In genomic region chr7:44286182-44286617, GRCh38 we compare ENCODE assay signal across 12 cellular contexts. TPM values are rescaled to one million over a fixed set of nuclear protein-coding genes. Genes with fewer than 3 reads are reported as not detected.
DNase-seq lines count a peak whose midpoint lies in the region; ATAC-seq and TF ChIP-seq lines count a peak whose summit lies in the region.
"Had no signal": no experiment of that assay in that cellular context is flagged by ENCODE, and none has a peak within 500 bp of the region (broad histone marks: within the 10 kb centered on the region; RNA-seq: fewer than 3 reads in every experiment).

No MANE protein-coding gene starts in this region.

- WGBS in H9 (ENCODE audit: extremely low coverage, insufficient read length, low lambda C conversion rate) = no CpG with 5 or more reads among the region's 17 CpGs

- H4K91ac ChIP-seq in H9 (ENCODE audit: insufficient read length, low read depth, low read length) = no peak overlapping the region

- H3K36me3 Mint-ChIP-seq in H9 (ENCODE audit: insufficient read depth in 1 of 3, low read depth in 3 of 3) (no peaks in the 10 kb centered on the region), nephron progenitor cell (ENCODE audit: low read depth) (no peaks in the 10 kb centered on the region)
- H3K36me3 Mint-ChIP-seq: CD4-positive, CD25-positive, alpha-beta regulatory T cell had no signal

- no peak overlapping the region for H3K18ac ChIP-seq in H9 (ENCODE audit: insufficient read length, low read depth, low read length)

- no peaks in the 10 kb centered on the region for H3K9me3 ChIP-seq in BE2C
- no peaks in the 10 kb centered on the region for H3K9me3 ChIP-seq in H9 (ENCODE audit: control insufficient read depth, low read depth, low read length)

- no peak overlapping the region for H4K8ac ChIP-seq in H9 (replicated peaks; ENCODE audit: insufficient read length, low read depth, low read length)

- no peak overlapping the region for H3K4me3 ChIP-seq in BE2C (ENCODE audit: low read depth, low read length)

- no peak overlapping the region for H2BK15ac ChIP-seq in H9 (ENCODE audit: low read depth, low read length)

- H3K4me1 ChIP-seq in BE2C (peaks cover 3% of the 10 kb centered on the region; the same call in 1 of the 2 replicates), H9 (ENCODE audit: insufficient read depth, low read length) (no peaks in the 10 kb centered on the region)

- no peak overlapping the region for H3K23ac ChIP-seq in H9 (ENCODE audit: insufficient read length, low read depth, low read length)

- no peak overlapping the region for H3K27ac ChIP-seq in H9 (ENCODE audit: insufficient read length, low read depth, low read length)
- H3K27ac ChIP-seq in caudate nucleus (ENCODE audit: low read depth, low read length) = peak overlapping the region; percentile 62

- H2BK120ac ChIP-seq in H9 (ENCODE audit: low read depth, low read length, poor library complexity, severe bottlenecking) = no peak overlapping the region

- no peak overlapping the region for H3T11ph ChIP-seq in H9 (ENCODE audit: low read length)

- H3K79me1 ChIP-seq in H9 (ENCODE audit: insufficient read depth, low read depth, low read length, poor library complexity, severe bottlenecking) = no peaks in the 10 kb centered on the region

- H3K27ac Mint-ChIP-seq in H9 = no peak overlapping the region
- no peak overlapping the region for H3K27ac Mint-ChIP-seq in nephron progenitor cell

- H3K9me3 Mint-ChIP-seq in H9 (no peaks in the 10 kb centered on the region), nephron progenitor cell (no peaks in the 10 kb centered on the region)
- H3K9me3 Mint-ChIP-seq: CD4-positive, CD25-positive, alpha-beta regulatory T cell had no signal

- no peak overlapping the region for H4K5ac ChIP-seq in H9 (ENCODE audit: insufficient read length, low read depth, low read length)

- H2AFZ ChIP-seq in H9 (ENCODE audit: low read length) = no peak overlapping the region

- H2AK5ac ChIP-seq in H9 (ENCODE audit: insufficient read length, low read length) = no peak overlapping the region

- no peak overlapping the region for H3K4me2 ChIP-seq in H9 (ENCODE audit: insufficient read depth, insufficient read length, low read length)

- H3K14ac ChIP-seq in H9 (ENCODE audit: insufficient read depth, low read length) = no peak overlapping the region

- no peaks in the 10 kb centered on the region for H3K79me2 ChIP-seq in H9 (ENCODE audit: insufficient read depth, low read length)

- H2BK12ac ChIP-seq in H9 (ENCODE audit: insufficient read length, low read depth, low read length) = no peak overlapping the region

- TF ChIP-seq CTCF in BE2C (IDR thresholded peaks at IDR 0.05; ENCODE audit: low read depth, low read length) (no peak), H9 (conservative IDR thresholded peaks at IDR 0.05) (peak; percentile 46; the same call in 2 of the 3 replicates), nephron progenitor cell (IDR thresholded peaks at IDR 0.05) (no peak)

- H3K4me1 Mint-ChIP-seq in H9 = peaks cover 0 to 16% of the 10 kb centered on the region in 2 experiments; a peak in 3 of 4 replicates
- H3K4me1 Mint-ChIP-seq in nephron progenitor cell = peaks cover 52% of the 10 kb centered on the region

- H3K27me3 Mint-ChIP-seq in H9 (ENCODE audit: low read depth) = peaks cover 2% of the 10 kb centered on the region; the same call in 1 of the 2 replicates
- no peaks in the 10 kb centered on the region for H3K27me3 Mint-ChIP-seq in nephron progenitor cell (ENCODE audit: low read depth, poor library complexity)

- no peaks in the 10 kb centered on the region for H3K27me3 ChIP-seq in BE2C
- H3K27me3 ChIP-seq in H9 (ENCODE audit: insufficient read depth, low read length) = no peaks in the 10 kb centered on the region

- H3K9ac ChIP-seq in H9 (ENCODE audit: extremely low read depth, insufficient read length, low read length) = no peak overlapping the region

- H3K56ac ChIP-seq in H9 (ENCODE audit: insufficient read length, low read depth, low read length) = no peak overlapping the region

- H3K4me3 Mint-ChIP-seq in H9 (no peak overlapping the region; a peak in 1 of 5 replicates), nephron progenitor cell (no peak overlapping the region)
- H3K4me3 Mint-ChIP-seq: CD4-positive, CD25-positive, alpha-beta regulatory T cell had no signal

- ATAC-seq in HG03457 (IDR thresholded peaks at IDR 0.05; ENCODE audit: unreplicated experiment) = no peak
- ATAC-seq in HG03521 (IDR thresholded peaks at IDR 0.05; ENCODE audit: unreplicated experiment) = no peak
- no peak for ATAC-seq in HG03520 (IDR thresholded peaks at IDR 0.05; ENCODE audit: unreplicated experiment)

- no peak overlapping the region for H2BK5ac ChIP-seq in H9 (ENCODE audit: insufficient read length, low read length)

- DNase-seq in BE2C (peak; percentile 9), H9 (peak; percentile 62), caudate nucleus (lab: John Stamatoyannopoulos, UW) (peak in 1 of 61 donors; percentile 76), nephron progenitor cell (peak; percentile 4), COLO668 (lab: John Stamatoyannopoulos, UW; ENCODE audit: unreplicated experiment) (no peak)
- DNase-seq: activated CD4-positive, alpha-beta T cell treated with anti-CD3 and anti-CD28 coated beads, Interleukin-2, amount 50 U/mL, for 1 hour; CD4-positive, CD25-positive, alpha-beta regulatory T cell; NCI-H1417 treated with DMSO at 0.1 percent for 48 hours; stimulated activated naive CD4-positive, alpha-beta T cell had no signal

- H3K36me3 ChIP-seq in BE2C = no peaks in the 10 kb centered on the region

- H3K4ac ChIP-seq in H9 (ENCODE audit: low read depth, low read length) = no peak overlapping the region

- H4K20me1 ChIP-seq in H9 (ENCODE audit: control insufficient read depth, insufficient read depth, insufficient read length) = no peaks in the 10 kb centered on the region

- no peak overlapping the region for H2BK20ac ChIP-seq in H9 (ENCODE audit: low read depth, low read length, poor library complexity, severe bottlenecking)

- H3K23me2 ChIP-seq in H9 (ENCODE audit: insufficient read length, low read depth, low read length, poor library complexity, severe bottlenecking) = no peaks in the 10 kb centered on the region

RNA-seq across cellular contexts. Expression of gene CAMK2B, which starts 39.2 kb away (rescaled TPM):
- polyA plus RNA-seq in BE2C (2012; ENCODE audit: insufficient read depth, insufficient read length, low read depth) = 0.71 TPM
- total RNA-seq in H9 (2021) = 0.17 and 0.24 TPM in 2 replicates
- total RNA-seq: CD4-positive, CD25-positive, alpha-beta regulatory T cell had no signal
- polyA plus RNA-seq: CD4-positive, CD25-positive, alpha-beta regulatory T cell had no signal
